ENCODE assay signal across 8 cellular contexts in genomic region chr22:19292262-19293230, GRCh38. TPM values are rescaled to one million over a fixed set of nuclear protein-coding genes. Genes with fewer than 3 reads are reported as not detected.
DNase-seq lines count a peak whose midpoint lies in the region; ATAC-seq and TF ChIP-seq lines count a peak whose summit lies in the region.

No MANE protein-coding gene starts in this region.

- H3K4me2 ChIP-seq in HCT116 (ENCODE audit: low read length) = peak overlapping the region; percentile 94

- H3K4me1 Mint-ChIP-seq in naive thymus-derived CD8-positive, alpha-beta T cell = peaks cover 10 to 28% (median 26%) of the 10 kb centered on the region in 4 donors

- H3K9me3 Mint-ChIP-seq in naive thymus-derived CD8-positive, alpha-beta T cell = no peaks in the 10 kb centered on the region

- DNase-seq in COR-L47 (lab: John Stamatoyannopoulos, UW) = peak; percentile 57
- no peak for DNase-seq in HCT116 (ENCODE audit: low read depth, low spot score)
- DNase-seq in RWPE2 (ENCODE audit: low spot score) = peak; percentile 47
- DNase-seq in epithelial cell of esophagus (ENCODE audit: low read depth) = peak; percentile 34
- peak in 6 of 10 donors; percentile 5 to 63 (median 22) for DNase-seq in naive thymus-derived CD8-positive, alpha-beta T cell
- DNase-seq in AG20443 (ENCODE audit: low spot score) = no peak

- ATAC-seq in HCT116 (peak; percentile 24), RWPE2 (ENCODE audit: low read depth) (peak; percentile 31), HG03469 (IDR thresholded peaks at IDR 0.05; ENCODE audit: unreplicated experiment) (no peak), HG03442 (IDR thresholded peaks at IDR 0.05; ENCODE audit: unreplicated experiment) (no peak)
- peak; percentile 49 to 60 for ATAC-seq in naive thymus-derived CD8-positive, alpha-beta T cell

- POLR2A ChIA-PET in HCT116 (lab: Charles Lee) = interaction anchor here (1.1 to 1.2 kb wide), 2 partner anchors 113 to 114 kb away, joined by 3 to 6 read pairs; partner anchors contain the start of gene SLC25A1
- POLR2A ChIA-PET in naive thymus-derived CD8-positive, alpha-beta T cell (lab: Charles Lee) = interaction anchor here (0.9 to 1.1 kb wide), 4 partner anchors 69 to 155 kb away, joined by 3 to 5 read pairs (median 4); partner anchors contain the start of genes C22orf39 and SLC25A1

- H3K9ac ChIP-seq in HCT116 (ENCODE audit: low read length) = peak overlapping the region; percentile 59

- H3K4me3 Mint-ChIP-seq in naive thymus-derived CD8-positive, alpha-beta T cell = peak overlapping the region; percentile 80 to 96 (median 91)

- peak overlapping the region; percentile 65 to 75 for H3K4me3 ChIP-seq in HCT116 (replicated peaks in 1 of 2; ENCODE audit: low read depth in 1 of 2, low read length in 2 of 2)
- H3K4me3 ChIP-seq in RWPE2 (ENCODE audit: severe bottlenecking) = peak overlapping the region; percentile 75
- peak overlapping the region; percentile 62 for H3K4me3 ChIP-seq in epithelial cell of esophagus (ENCODE audit: low read length)

- TF ChIP-seq POLR2A in HCT116 (IDR thresholded peaks at IDR 0.05; ENCODE audit: borderline replicate concordance, extremely low read depth, insufficient read depth, insufficient read length) = no peak

- no peak for TF ChIP-seq RAD21 in HCT116 (IDR thresholded peaks at IDR 0.05; ENCODE audit: low read depth)

- no TSS peak for BruUV-seq in HCT116 (replicated peaks; lab: Mats Ljungman, UMichigan)

- H3K9me3 ChIP-seq in HCT116 (ENCODE audit: control insufficient read depth in 1 of 2, insufficient read depth in 1 of 2, low read depth in 1 of 2, low read length in 2 of 2) (no peaks in the 10 kb centered on the region), RWPE2 (ENCODE audit: severe bottlenecking) (no peaks in the 10 kb centered on the region)

- intact Hi-C loops in HCT116 (cut with micrococcal nuclease) = loop anchor here (10.0 kb wide), 1 partner anchor 422 kb away; the partner anchor contains the start of gene SEPTIN5

- no peaks in the 10 kb centered on the region for H3K36me3 ChIP-seq in HCT116 (ENCODE audit: control insufficient read depth in 1 of 2, insufficient read depth in 2 of 2, low read length in 2 of 2)
- H3K36me3 ChIP-seq in RWPE2 (ENCODE audit: low read depth) = no peaks in the 10 kb centered on the region

- H3K27me3 ChIP-seq in HCT116 (ENCODE audit: insufficient read depth, low read length) (no peaks in the 10 kb centered on the region), RWPE2 (ENCODE audit: insufficient read depth, poor library complexity, severe bottlenecking) (no peaks in the 10 kb centered on the region)

- no peaks in the 10 kb centered on the region for H3K36me3 Mint-ChIP-seq in naive thymus-derived CD8-positive, alpha-beta T cell

- no peaks in the 10 kb centered on the region for H3K79me2 ChIP-seq in HCT116 (ENCODE audit: insufficient read depth, low read length)

- TF ChIP-seq CTCF in HCT116 (IDR thresholded peaks at IDR 0.05 in 2 of 3, conservative IDR thresholded peaks at IDR 0.05 in 1 of 3; ENCODE audit: borderline replicate concordance in 1 of 3, insufficient read depth in 1 of 3, low read depth in 2 of 3, low read length in 2 of 3) = no peak
- no peak for TF ChIP-seq CTCF in RWPE2 (IDR thresholded peaks at IDR 0.05; ENCODE audit: poor library complexity, severe bottlenecking)
- TF ChIP-seq CTCF in epithelial cell of esophagus (IDR thresholded peaks at IDR 0.05; ENCODE audit: insufficient read depth, low read depth, low read length, missing control alignments) = no peak

- H3K27me3 Mint-ChIP-seq in naive thymus-derived CD8-positive, alpha-beta T cell = peaks cover 3 to 18% (median 10%) of the 10 kb centered on the region in 5 donors

- no peaks in the 10 kb centered on the region for H4K20me1 ChIP-seq in HCT116 (ENCODE audit: insufficient read depth)

- H3K4me1 ChIP-seq in HCT116 (ENCODE audit: control insufficient read depth in 1 of 2, insufficient read depth in 2 of 2, low read length in 2 of 2) = peaks cover 9 to 25% of the 10 kb centered on the region in 2 experiments
- peaks cover 21% of the 10 kb centered on the region for H3K4me1 ChIP-seq in RWPE2 (ENCODE audit: insufficient read depth, poor library complexity, severe bottlenecking)

- CTCF ChIA-PET in HCT116 (lab: Charles Lee) = interaction anchor here (1.1 kb wide), 1 partner anchor 8 kb away, joined by 9 read pairs; no protein-coding TSS in a partner anchor

- H3K27ac Mint-ChIP-seq in naive thymus-derived CD8-positive, alpha-beta T cell = peak overlapping the region; percentile 37 to 95 (median 88)

- H3K27ac ChIP-seq in HCT116 (ENCODE audit: low read depth, low read length) = peak overlapping the region; percentile 48; the same call in 1 of the 2 replicates
- H3K27ac ChIP-seq in RWPE2 (ENCODE audit: poor library complexity, severe bottlenecking) = peak overlapping the region; percentile 32

- H2AFZ ChIP-seq in HCT116 (ENCODE audit: low read depth, low read length, poor library complexity, severe bottlenecking) = peak overlapping the region; percentile 82

- H3K9me2 ChIP-seq in HCT116 (ENCODE audit: insufficient read depth) = no peaks in the 10 kb centered on the region

- RAD21 ChIA-PET in HCT116 (lab: Charles Lee; ENCODE audit: low non-redundant PET in 1 of 2, low total read pairs in 2 of 2, uncharacterized antibody in 2 of 2, unreplicated experiment in 2 of 2) = no interaction called here

TF ChIP-seq in HCT116, 20 proteins besides CTCF, POLR2A, EP300 and RAD21:
- TF ChIP-seq YY1 (IDR thresholded peaks at IDR 0.05; ENCODE audit: extremely low read depth, insufficient replicate concordance, low read depth, low read length) (no peak), ZFX (IDR thresholded peaks at IDR 0.05) (peak; percentile 38; the same call in 1 of the 2 replicates)

RNA-seq across cellular contexts. Expression of gene CLTCL1, which starts 1.0 kb away (rescaled TPM):
- total RNA-seq in HCT116 (2021; ENCODE audit: unreplicated experiment) = 7.1 TPM
- polyA plus RNA-seq in HCT116 (2012) = 7.0 and 8.4 TPM in 2 replicates
- total RNA-seq in naive thymus-derived CD8-positive, alpha-beta T cell = 1 to 10 TPM; 1.4 to 2.3 TPM
- under 1 TPM; 0.07 to 0.61 (median 0.49) TPM for polyA plus RNA-seq in naive thymus-derived CD8-positive, alpha-beta T cell

Comparison
In these comparisons a context has a peak if more than half of its experiments do, and no peak if none do; other contexts are left out.
1. DNase-seq: peak in COR-L47 (single experiment), RWPE2 (single experiment), epithelial cell of esophagus (single experiment) and naive thymus-derived CD8-positive, alpha-beta T cell (6 of 10); none in HCT116 (single experiment) and AG20443 (single experiment).
2. ATAC-seq: peak in HCT116 (single experiment), RWPE2 (single experiment) and naive thymus-derived CD8-positive, alpha-beta T cell (2 of 2); none in HG03469 (single experiment) and HG03442 (single experiment).
3. Peak in every context shown above with its lines, with median percentiles within 50 percentile points of each other: H3K4me3 ChIP-seq.